In genomic region chr1:99808391-99809115, GRCh38 we compare ENCODE assay signal across 8 cellular contexts. TPM values are rescaled to one million over a fixed set of nuclear protein-coding genes. Genes with fewer than 3 reads are reported as not detected.
DNase-seq lines count a peak whose midpoint lies in the region; ATAC-seq and TF ChIP-seq lines count a peak whose summit lies in the region.

No MANE protein-coding gene starts in this region.

- peaks cover 13% of the 10 kb centered on the region for H3K27me3 Mint-ChIP-seq in activated T-cell treated with anti-CD3 and anti-CD28 coated beads, Interleukin-2, amount 50 U/mL, for 24 hours
- H3K27me3 Mint-ChIP-seq in osteocyte (ENCODE audit: unreplicated experiment) = peaks cover 16% of the 10 kb centered on the region

- H3K9me3 Mint-ChIP-seq in activated T-cell treated with anti-CD3 and anti-CD28 coated beads, Interleukin-2, amount 50 U/mL, for 24 hours = no peaks in the 10 kb centered on the region
- no peaks in the 10 kb centered on the region for H3K9me3 Mint-ChIP-seq in osteocyte (ENCODE audit: unreplicated experiment)

- peak; percentile 73 for TF ChIP-seq CTCF in osteocyte (IDR thresholded peaks at IDR 0.05)

- peak overlapping the region; percentile 47 for H3K27ac Mint-ChIP-seq in activated T-cell treated with anti-CD3 and anti-CD28 coated beads, Interleukin-2, amount 50 U/mL, for 24 hours
- peak overlapping the region; percentile 46 for H3K27ac Mint-ChIP-seq in osteocyte (ENCODE audit: unreplicated experiment)

- peak; percentile 90 for DNase-seq in ELR (ENCODE audit: low read depth)
- peak; percentile 33 for DNase-seq in NCI-H510A (lab: John Stamatoyannopoulos, UW)
- no peak for DNase-seq in activated T-cell treated with anti-CD3 and anti-CD28 coated beads, Interleukin-2, amount 50 U/mL, for 24 hours
- DNase-seq in glomerular endothelial cell (ENCODE audit: extremely low read depth, low read depth, low spot score) = peak; percentile 79
- DNase-seq in osteocyte (ENCODE audit: extremely low spot score, unreplicated experiment) = no peak
- DNase-seq in activated CD8-positive, alpha-beta memory T cell treated with anti-CD3 and anti-CD28 coated beads for 24 hours = no peak

- ATAC-seq in GM21367 (IDR thresholded peaks at IDR 0.05; ENCODE audit: unreplicated experiment) = peak; percentile 87
- ATAC-seq in HG03565 (IDR thresholded peaks at IDR 0.05; ENCODE audit: unreplicated experiment) = peak; percentile 91

- peaks cover 15% of the 10 kb centered on the region for H3K4me1 Mint-ChIP-seq in activated T-cell treated with anti-CD3 and anti-CD28 coated beads, Interleukin-2, amount 50 U/mL, for 24 hours (ENCODE audit: low read depth)
- peaks cover 4% of the 10 kb centered on the region for H3K4me1 Mint-ChIP-seq in osteocyte (ENCODE audit: unreplicated experiment)

- peak overlapping the region; percentile 41 for H3K4me3 Mint-ChIP-seq in activated T-cell treated with anti-CD3 and anti-CD28 coated beads, Interleukin-2, amount 50 U/mL, for 24 hours
- H3K4me3 Mint-ChIP-seq in osteocyte (ENCODE audit: unreplicated experiment) = peak overlapping the region; percentile 55

- no peaks in the 10 kb centered on the region for H3K36me3 Mint-ChIP-seq in activated T-cell treated with anti-CD3 and anti-CD28 coated beads, Interleukin-2, amount 50 U/mL, for 24 hours (ENCODE audit: low read depth)
- no peaks in the 10 kb centered on the region for H3K36me3 Mint-ChIP-seq in osteocyte (ENCODE audit: unreplicated experiment)

RNA-seq across cellular contexts. Expression of gene AGL, which starts 41.6 kb away (rescaled TPM):
- 8.1 and 10.9 TPM in 2 replicates for total RNA-seq in glomerular endothelial cell
- 14.3 and 17.3 TPM in 2 replicates for total RNA-seq in osteocyte

RNA-seq across cellular contexts. Expression of gene FRRS1, which starts 42.1 kb away (rescaled TPM):
- total RNA-seq in glomerular endothelial cell (1.2 and 2.1 TPM in 2 replicates), osteocyte (4.3 TPM in 2 replicates)

Comparison
In these comparisons a context has a peak if more than half of its experiments do, and no peak if none do; other contexts are left out.
1. DNase-seq: peak in ELR (single experiment), NCI-H510A (single experiment) and glomerular endothelial cell (single experiment); none in activated T-cell treated with anti-CD3 and anti-CD28 coated beads, Interleukin-2, amount 50 U/mL, for 24 hours (single experiment), osteocyte (single experiment) and activated CD8-positive, alpha-beta memory T cell treated with anti-CD3 and anti-CD28 coated beads for 24 hours (single experiment).